In the genomic region with DNA sequence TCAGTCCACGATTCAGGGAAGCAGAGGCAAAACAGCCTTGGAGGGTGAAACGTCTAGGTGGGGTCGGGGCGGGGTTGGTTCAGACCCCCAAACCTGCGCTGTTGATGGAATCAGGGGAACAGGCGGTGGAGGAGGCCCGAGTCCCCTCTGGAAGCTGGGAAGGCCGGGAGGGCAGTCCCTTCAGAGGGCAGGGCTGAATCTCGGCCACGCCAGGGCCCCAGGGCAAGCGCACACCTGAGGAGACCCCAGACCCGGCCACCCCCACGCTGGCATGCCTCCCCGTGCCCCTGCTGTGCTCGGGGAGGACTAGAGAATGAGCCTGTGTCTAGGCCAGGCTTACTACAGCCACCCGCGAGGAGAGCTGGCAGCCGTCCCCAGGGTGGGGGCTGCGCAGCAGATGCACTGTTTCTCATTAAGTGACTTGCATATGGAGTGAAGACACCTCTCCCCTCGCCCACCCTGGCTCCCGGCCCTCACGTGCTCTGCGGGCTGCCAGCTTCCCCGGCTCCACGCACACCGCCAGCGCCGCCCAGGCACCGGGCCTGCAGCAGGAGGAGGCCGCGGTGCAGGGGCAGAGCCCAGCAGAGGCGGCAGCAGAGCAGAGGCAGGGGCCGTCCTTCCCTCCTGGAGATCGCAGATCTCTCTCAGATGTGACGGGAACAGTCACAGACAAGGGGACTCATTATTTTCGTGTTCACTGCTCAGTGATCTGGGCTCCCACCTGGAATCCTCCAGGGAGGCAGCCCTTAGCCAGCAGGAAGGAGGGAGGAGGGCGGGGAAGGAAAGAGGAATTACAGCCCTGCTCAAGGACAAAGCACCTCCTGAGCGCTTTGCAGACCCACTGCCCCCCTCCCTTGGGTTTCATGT, we compare ENCODE assay signal across 1 cellular context.
TF ChIP-seq lines count a peak whose summit lies in the region.

No MANE protein-coding gene starts in this region.

TF ChIP-seq in HEK293T, 16 proteins besides CTCF, POLR2A, EP300 and RAD21:
- TF ChIP-seq CTBP1 (IDR thresholded peaks at IDR 0.05; ENCODE audit: borderline replicate concordance) (no peak), FOXK2 (IDR thresholded peaks at IDR 0.05) (no peak), ARNT (IDR thresholded peaks at IDR 0.05) (no peak), ZNF384 (IDR thresholded peaks at IDR 0.05) (no peak), LEF1 (IDR thresholded peaks at IDR 0.05; ENCODE audit: borderline replicate concordance) (no peak)
